In genomic region chr11:62427630-62428233, GRCh38 we compare ENCODE assay signal across 9 cellular contexts. TPM values are rescaled to one million over a fixed set of nuclear protein-coding genes. Genes with fewer than 3 reads are reported as not detected.
DNase-seq lines count a peak whose midpoint lies in the region; ATAC-seq lines count a peak whose summit lies in the region.
"Had no signal": no experiment of that assay in that cellular context is flagged by ENCODE, and none has a peak within 500 bp of the region (broad histone marks: within the 10 kb centered on the region; RNA-seq: fewer than 3 reads in every experiment).

No MANE protein-coding gene starts in this region.

- no peak for ATAC-seq in HG03025 (IDR thresholded peaks at IDR 0.05; ENCODE audit: low FRiP score, unreplicated experiment)

- DNase-seq in SKM-1 treated with dmso at 0.1 percent for 144 hours (lab: John Stamatoyannopoulos, UW; ENCODE audit: unreplicated experiment) (peak; percentile 22), SKM-1 (lab: John Stamatoyannopoulos, UW; ENCODE audit: unreplicated experiment) (no peak), RPMI7951 (ENCODE audit: low read depth) (peak; percentile 55), dermis blood vessel endothelial cell (peak; percentile 21), NCI-H510A treated with DMSO at 0.1 percent for 48 hours (lab: John Stamatoyannopoulos, UW) (no peak), dedifferentiated amniotic fluid mesenchymal stem cell (ENCODE audit: extremely low spot score) (no peak)
- DNase-seq in stimulated activated CD8-positive, alpha-beta memory T cell treated with anti-CD3 and anti-CD28 coated beads, Interleukin-4, amount 100 ng/mL, for 48 hours, result peak; percentile 34

RNA-seq across cellular contexts. Expression of gene SCGB1A1, which starts 8.9 kb away (rescaled TPM):
- total RNA-seq in RPMI7951 (2014; rRNA removed; shearing (Covaris generic)), result not detected in 2 replicates
- total RNA-seq in dermis blood vessel endothelial cell, result not detected in 2 replicates
- total RNA-seq: mononuclear cell had no signal

Comparison
In these comparisons a context has a peak if more than half of its experiments do, and no peak if none do; other contexts are left out.
1. DNase-seq: peak in SKM-1 treated with dmso at 0.1 percent for 144 hours (single experiment), RPMI7951 (single experiment), dermis blood vessel endothelial cell (single experiment) and stimulated activated CD8-positive, alpha-beta memory T cell treated with anti-CD3 and anti-CD28 coated beads, Interleukin-4, amount 100 ng/mL, for 48 hours (single experiment); none in SKM-1 (single experiment), NCI-H510A treated with DMSO at 0.1 percent for 48 hours (single experiment) and dedifferentiated amniotic fluid mesenchymal stem cell (single experiment).